ENCODE assay signal across 8 cellular contexts in genomic region chr17:74987418-74987908, GRCh38. TPM values are rescaled to one million over a fixed set of nuclear protein-coding genes. Genes with fewer than 3 reads are reported as not detected.
DNase-seq lines count a peak whose midpoint lies in the region; ATAC-seq, FAIRE-seq and TF ChIP-seq lines count a peak whose summit lies in the region.

TSS of gene CDR2L (plus strand) at chr17:74987632. CDS start at chr17:74988044, 412 bp downstream.

- H3K9me3 Mint-ChIP-seq in activated CD4-positive, alpha-beta T cell treated with anti-CD3 and anti-CD28 coated beads, Interleukin-2, amount 10 ng/mL, durations not matched to agents 7 days and 5 days: no peaks in the 10 kb centered on the region

- H3K36me3 Mint-ChIP-seq in activated CD4-positive, alpha-beta T cell treated with anti-CD3 and anti-CD28 coated beads, Interleukin-2, amount 10 ng/mL, durations not matched to agents 7 days and 5 days (ENCODE audit: low read depth): no peaks in the 10 kb centered on the region

- peak within 1 kb of the TSS; percentile 85 for H3K4me3 ChIP-seq in AG09309 (ENCODE audit: control insufficient read depth, low read depth, low read length)
- peak within 1 kb of the TSS; percentile 96 for H3K4me3 ChIP-seq in coronary artery

- peaks cover 46% of the 10 kb centered on the region for H3K27me3 Mint-ChIP-seq in activated CD4-positive, alpha-beta T cell treated with anti-CD3 and anti-CD28 coated beads, Interleukin-2, amount 10 ng/mL, durations not matched to agents 7 days and 5 days

- DNase-seq in AG09309 (ENCODE audit: low read depth) (peak; percentile 67), GM19239 (ENCODE audit: insufficient read length, low spot score) (peak; percentile 94), NCI-H524 treated with DMSO at 0.1 percent for 48 hours (lab: John Stamatoyannopoulos, UW) (peak; percentile 89), coronary artery (ENCODE audit: low spot score) (peak; percentile 95), left kidney (ENCODE audit: low read depth, low spot score) (peak; percentile 98)
- DNase-seq in activated CD4-positive, alpha-beta T cell treated with anti-CD3 and anti-CD28 coated beads, Interleukin-2, amount 10 ng/mL, durations not matched to agents 7 days and 5 days: peak; percentile 92
- DNase-seq in stimulated activated CD4-positive, alpha-beta T cell treated with anti-CD3 and anti-CD28 coated beads, Interleukin-1b, Interleukin-23, amount 100 ng/mL, for 4 hours (ENCODE audit: low read depth in 2 of 2): peak; percentile 87 to 94

- CTCF ChIA-PET in activated CD4-positive, alpha-beta T cell treated with anti-CD3 and anti-CD28 coated beads, Interleukin-2, amount 10 ng/mL, durations not matched to agents 7 days and 5 days (lab: Charles Lee): interaction anchor here (0.6 to 3.5 kb wide), 10 partner anchors 8 to 766 kb away, joined by 3 to 27 read pairs (median 4); partner anchors contain the start of genes MIF4GD and MRPL58

- H3K4me3 Mint-ChIP-seq in activated CD4-positive, alpha-beta T cell treated with anti-CD3 and anti-CD28 coated beads, Interleukin-2, amount 10 ng/mL, durations not matched to agents 7 days and 5 days: peak within 1 kb of the TSS; percentile 83

- peak within 1 kb of the TSS; percentile 54 for H3K27ac Mint-ChIP-seq in activated CD4-positive, alpha-beta T cell treated with anti-CD3 and anti-CD28 coated beads, Interleukin-2, amount 10 ng/mL, durations not matched to agents 7 days and 5 days

- peaks cover 22% of the 10 kb centered on the region for H3K4me1 Mint-ChIP-seq in activated CD4-positive, alpha-beta T cell treated with anti-CD3 and anti-CD28 coated beads, Interleukin-2, amount 10 ng/mL, durations not matched to agents 7 days and 5 days

- POLR2A ChIA-PET in activated CD4-positive, alpha-beta T cell treated with anti-CD3 and anti-CD28 coated beads, Interleukin-2, amount 10 ng/mL, durations not matched to agents 7 days and 5 days (lab: Charles Lee): interaction anchor here (2.0 kb wide), 1 partner anchor 25 kb away, joined by 5 read pairs; the partner anchor contains the start of gene MRPL58

- peak within 1 kb of the TSS; percentile 93 to 98 for H3K27ac ChIP-seq in coronary artery

- FAIRE-seq in GM19239 (lab: Jason Lieb, UNC): peak; percentile 87

- TF ChIP-seq CTCF in AG09309 (IDR thresholded peaks at IDR 0.05; ENCODE audit: control insufficient read depth, insufficient read depth, low read depth, low read length, missing control alignments): no peak
- no peak for TF ChIP-seq CTCF in coronary artery (IDR thresholded peaks at IDR 0.05)

- ATAC-seq in HG03442 (IDR thresholded peaks at IDR 0.05; ENCODE audit: unreplicated experiment): peak; percentile 83

RNA-seq across cellular contexts. Expression of gene CDR2L, which starts in this region (rescaled TPM):
- total RNA-seq in activated CD4-positive, alpha-beta T cell treated with anti-CD3 and anti-CD28 coated beads, Interleukin-2, amount 10 ng/mL, durations not matched to agents 7 days and 5 days: under 1 TPM; 0.31 to 0.40 TPM

Comparison
In these comparisons a context has a peak if more than half of its experiments do, and no peak if none do; other contexts are left out.
1. Peak in every context shown above with its lines: DNase-seq, ATAC-seq, H3K4me3 ChIP-seq and H3K27ac ChIP-seq.
2. Peak in DNase-seq in activated CD4-positive, alpha-beta T cell treated with anti-CD3 and anti-CD28 coated beads, Interleukin-2, amount 10 ng/mL, durations not matched to agents 7 days and 5 days; RNA of the gene not detected or under 1 TPM.